In genomic region chr10:92241158-92241500, GRCh38 we compare ENCODE assay signal across 1 cellular context.
TF ChIP-seq lines count a peak whose summit lies in the region.

No MANE protein-coding gene starts in this region.

TF ChIP-seq in GM23338, 12 proteins besides CTCF, POLR2A, EP300 and RAD21 (continued from another document):
- TF ChIP-seq, protein P1, sequence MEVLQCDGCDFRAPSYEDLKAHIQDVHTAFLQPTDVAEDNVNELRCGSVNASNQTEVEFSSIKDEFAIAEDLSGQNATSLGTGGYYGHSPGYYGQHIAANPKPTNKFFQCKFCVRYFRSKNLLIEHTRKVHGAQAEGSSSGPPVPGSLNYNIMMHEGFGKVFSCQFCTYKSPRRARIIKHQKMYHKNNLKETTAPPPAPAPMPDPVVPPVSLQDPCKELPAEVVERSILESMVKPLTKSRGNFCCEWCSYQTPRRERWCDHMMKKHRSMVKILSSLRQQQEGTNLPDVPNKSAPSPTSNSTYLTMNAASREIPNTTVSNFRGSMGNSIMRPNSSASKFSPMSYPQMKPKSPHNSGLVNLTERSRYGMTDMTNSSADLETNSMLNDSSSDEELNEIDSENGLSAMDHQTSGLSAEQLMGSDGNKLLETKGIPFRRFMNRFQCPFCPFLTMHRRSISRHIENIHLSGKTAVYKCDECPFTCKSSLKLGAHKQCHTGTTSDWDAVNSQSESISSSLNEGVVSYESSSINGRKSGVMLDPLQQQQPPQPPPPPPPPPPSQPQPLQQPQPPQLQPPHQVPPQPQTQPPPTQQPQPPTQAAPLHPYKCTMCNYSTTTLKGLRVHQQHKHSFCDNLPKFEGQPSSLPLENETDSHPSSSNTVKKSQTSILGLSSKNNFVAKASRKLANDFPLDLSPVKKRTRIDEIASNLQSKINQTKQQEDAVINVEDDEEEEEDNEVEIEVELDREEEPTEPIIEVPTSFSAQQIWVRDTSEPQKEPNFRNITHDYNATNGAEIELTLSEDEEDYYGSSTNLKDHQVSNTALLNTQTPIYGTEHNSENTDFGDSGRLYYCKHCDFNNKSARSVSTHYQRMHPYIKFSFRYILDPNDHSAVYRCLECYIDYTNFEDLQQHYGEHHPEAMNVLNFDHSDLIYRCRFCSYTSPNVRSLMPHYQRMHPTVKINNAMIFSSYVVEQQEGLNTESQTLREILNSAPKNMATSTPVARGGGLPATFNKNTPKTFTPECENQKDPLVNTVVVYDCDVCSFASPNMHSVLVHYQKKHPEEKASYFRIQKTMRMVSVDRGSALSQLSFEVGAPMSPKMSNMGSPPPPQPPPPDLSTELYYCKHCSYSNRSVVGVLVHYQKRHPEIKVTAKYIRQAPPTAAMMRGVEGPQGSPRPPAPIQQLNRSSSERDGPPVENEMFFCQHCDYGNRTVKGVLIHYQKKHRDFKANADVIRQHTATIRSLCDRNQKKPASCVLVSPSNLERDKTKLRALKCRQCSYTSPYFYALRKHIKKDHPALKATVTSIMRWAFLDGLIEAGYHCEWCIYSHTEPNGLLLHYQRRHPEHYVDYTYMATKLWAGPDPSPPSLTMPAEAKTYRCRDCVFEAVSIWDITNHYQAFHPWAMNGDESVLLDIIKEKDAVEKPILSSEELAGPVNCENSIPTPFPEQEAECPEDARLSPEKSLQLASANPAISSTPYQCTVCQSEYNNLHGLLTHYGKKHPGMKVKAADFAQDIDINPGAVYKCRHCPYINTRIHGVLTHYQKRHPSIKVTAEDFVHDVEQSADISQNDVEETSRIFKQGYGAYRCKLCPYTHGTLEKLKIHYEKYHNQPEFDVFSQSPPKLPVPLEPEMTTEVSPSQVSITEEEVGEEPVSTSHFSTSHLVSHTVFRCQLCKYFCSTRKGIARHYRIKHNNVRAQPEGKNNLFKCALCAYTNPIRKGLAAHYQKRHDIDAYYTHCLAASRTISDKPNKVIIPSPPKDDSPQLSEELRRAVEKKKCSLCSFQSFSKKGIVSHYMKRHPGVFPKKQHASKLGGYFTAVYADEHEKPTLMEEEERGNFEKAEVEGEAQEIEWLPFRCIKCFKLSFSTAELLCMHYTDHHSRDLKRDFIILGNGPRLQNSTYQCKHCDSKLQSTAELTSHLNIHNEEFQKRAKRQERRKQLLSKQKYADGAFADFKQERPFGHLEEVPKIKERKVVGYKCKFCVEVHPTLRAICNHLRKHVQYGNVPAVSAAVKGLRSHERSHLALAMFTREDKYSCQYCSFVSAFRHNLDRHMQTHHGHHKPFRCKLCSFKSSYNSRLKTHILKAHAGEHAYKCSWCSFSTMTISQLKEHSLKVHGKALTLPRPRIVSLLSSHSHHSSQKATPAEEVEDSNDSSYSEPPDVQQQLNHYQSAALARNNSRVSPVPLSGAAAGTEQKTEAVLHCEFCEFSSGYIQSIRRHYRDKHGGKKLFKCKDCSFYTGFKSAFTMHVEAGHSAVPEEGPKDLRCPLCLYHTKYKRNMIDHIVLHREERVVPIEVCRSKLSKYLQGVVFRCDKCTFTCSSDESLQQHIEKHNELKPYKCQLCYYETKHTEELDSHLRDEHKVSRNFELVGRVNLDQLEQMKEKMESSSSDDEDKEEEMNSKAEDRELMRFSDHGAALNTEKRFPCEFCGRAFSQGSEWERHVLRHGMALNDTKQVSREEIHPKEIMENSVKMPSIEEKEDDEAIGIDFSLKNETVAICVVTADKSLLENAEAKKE (CRISPR knock-in tag; IDR thresholded peaks at IDR 0.05): no peak
